Comparison of ENCODE assay signal across 37 cellular contexts in genomic region chr3:135013206-135013605, GRCh38.
"Had no signal": no experiment of that assay in that cellular context is flagged by ENCODE, and none has a peak within 500 bp of the region (broad histone marks: within the 10 kb centered on the region; RNA-seq: fewer than 3 reads in every experiment).

No MANE protein-coding gene starts in this region.

- H3K36me3 ChIP-seq: adrenal gland, brain microvascular endothelial cell, breast epithelium, cardiac muscle cell, WERI-Rb-1 had no signal

- H3K27me3 ChIP-seq: adrenal gland, body of pancreas, brain microvascular endothelial cell, breast epithelium, cardiac muscle cell had no signal

- FAIRE-seq: astrocyte, TTC549 had no signal

- ATAC-seq: activated CD4-positive, alpha-beta T cell treated with anti-CD3 and anti-CD28 coated beads for 36 hours; activated CD4-positive, CD25-positive, alpha-beta regulatory T cell treated with anti-CD3 and anti-CD28 coated beads, Interleukin-2, amount 50 U/mL, for 24 hours; activated CD8-positive, alpha-beta T cell treated with anti-CD3 and anti-CD28 coated beads for 36 hours; activated naive CD4-positive, alpha-beta T cell treated with anti-CD3 and anti-CD28 coated beads, Interleukin-2, amount 50 U/mL, for 72 hours; activated T-cell treated with anti-CD3 and anti-CD28 coated beads, Interleukin-2, amount 50 U/mL, for 4 hours; activated T-cell treated with anti-CD3 and anti-CD28 coated beads, Interleukin-2, amount 50 U/mL, for 72 hours; activated T-helper 17 cell treated with anti-CD3 and anti-CD28 coated beads, Interleukin-2, amount 50 U/mL, for 72 hours; body of pancreas; WTC11 had no signal

- H3K9me3 ChIP-seq: adrenal gland, body of pancreas, breast epithelium had no signal

- DNase-seq: activated CD4-positive, alpha-beta memory T cell treated with anti-CD3 and anti-CD28 coated beads for 36 hours; activated CD4-positive, alpha-beta T cell treated with anti-CD3 and anti-CD28 coated beads for 1 hour; activated CD4-positive, alpha-beta T cell treated with anti-CD3 and anti-CD28 coated beads for 36 hours; activated CD4-positive, alpha-beta T cell treated with anti-CD3 and anti-CD28 coated beads for 48 hours; activated CD4-positive, alpha-beta T cell treated with anti-CD3 and anti-CD28 coated beads, Interleukin-2, amount 10 ng/mL, durations not matched to agents 7 days and 5 days; activated CD4-positive, CD25-positive, alpha-beta regulatory T cell; activated CD8-positive, alpha-beta memory T cell treated with anti-CD3 and anti-CD28 coated beads, Interleukin-2, amount 50 U/mL, for 4 hours; activated CD8-positive, alpha-beta T cell treated with anti-CD3 and anti-CD28 coated beads for 36 hours; activated effector memory CD4-positive, alpha-beta T cell treated with anti-CD3 and anti-CD28 coated beads, Interleukin-2, amount 50 U/mL, for 16 hours; activated gamma-delta T cell treated with Interleukin-2 at 50 U/mL for 16 hours; activated naive CD4-positive, alpha-beta T cell; activated naive CD4-positive, alpha-beta T cell treated with anti-CD3 and anti-CD28 coated beads for 36 hours; activated naive CD4-positive, alpha-beta T cell treated with anti-CD3 and anti-CD28 coated beads, Interleukin-2, amount 50 U/mL, for 16 hours; activated naive CD8-positive, alpha-beta T cell treated with anti-CD3 and anti-CD28 coated beads for 36 hours; activated T-cell treated with anti-CD3 and anti-CD28 coated beads for 4 hours; activated T-cell treated with anti-CD3 and anti-CD28 coated beads, Interleukin-2, amount 50 U/mL, for 1 hour; activated T-cell treated with anti-CD3 and anti-CD28 coated beads, Interleukin-2, amount 50 U/mL, for 4 hours; activated T-cell treated with anti-CD3 and anti-CD28 coated beads, Interleukin-2, amount 50 U/mL, for 72 hours; adrenal gland; amniotic stem cell; aorta; body of pancreas; brain microvascular endothelial cell; caudate nucleus; cerebellar nuclear complex; T-helper 1 cell; T-helper 2 cell; T-helper 9 cell; WERI-Rb-1 had no signal

- H3K27ac ChIP-seq: adrenal gland, body of pancreas, brain microvascular endothelial cell, breast epithelium, cardiac muscle cell, WERI-Rb-1 had no signal

- H3K4me1 ChIP-seq: adrenal gland, body of pancreas, breast epithelium had no signal

- H3K4me3 ChIP-seq: adrenal gland, body of pancreas, breast epithelium, cardiac muscle cell had no signal
